32 cellular contexts compared by ENCODE assay signal in genomic region chr20:42895062-42895461, GRCh38.
"Had no signal": no experiment of that assay in that cellular context is flagged by ENCODE, and none has a peak within 500 bp of the region (broad histone marks: within the 10 kb centered on the region; RNA-seq: fewer than 3 reads in every experiment).

No MANE protein-coding gene starts in this region.

- H3K4me1 ChIP-seq: adrenal gland, foreskin keratinocyte, gastrocnemius medialis had no signal

- FAIRE-seq: bronchial epithelial cell, colon had no signal

- ATAC-seq: activated CD4-positive, alpha-beta T cell treated with anti-CD3 and anti-CD28 coated beads for 36 hours; activated CD8-positive, alpha-beta memory T cell treated with anti-CD3 and anti-CD28 coated beads, Interleukin-2, amount 10 ng/mL, durations not matched to agents 7 days and 5 days; activated CD8-positive, alpha-beta T cell treated with anti-CD3 and anti-CD28 coated beads, Interleukin-2, amount 10 ng/mL, durations not matched to agents 7 days and 5 days; activated naive CD8-positive, alpha-beta T cell treated with anti-CD3 and anti-CD28 coated beads, Interleukin-2, amount 50 U/mL, for 24 hours; effector memory CD8-positive, alpha-beta T cell; foreskin keratinocyte; gastrocnemius medialis; T-helper 17 cell had no signal

- H3K36me3 ChIP-seq: adrenal gland, esophagus muscularis mucosa, gastrocnemius medialis, heart right ventricle had no signal

- H3K27me3 ChIP-seq: adrenal gland, esophagus muscularis mucosa, foreskin keratinocyte, gastrocnemius medialis, heart right ventricle had no signal

- H3K9me3 ChIP-seq: adrenal gland, esophagus muscularis mucosa, gastrocnemius medialis had no signal

- H3K27ac ChIP-seq: adrenal gland, esophagus muscularis mucosa, foreskin keratinocyte, gastrocnemius medialis had no signal

- DNase-seq: activated CD4-positive, alpha-beta memory T cell treated with anti-CD3 and anti-CD28 coated beads for 36 hours; activated CD4-positive, alpha-beta T cell treated with anti-CD3 and anti-CD28 coated beads for 36 hours; activated CD4-positive, alpha-beta T cell treated with anti-CD3 and anti-CD28 coated beads, Interleukin-2, amount 10 ng/mL, durations not matched to agents 24 days and 14 days; activated CD4-positive, CD25-positive, alpha-beta regulatory T cell; activated CD4-positive, CD25-positive, alpha-beta regulatory T cell treated with anti-CD3 and anti-CD28 coated beads, Interleukin-2, amount 50 U/mL, for 72 hours; activated CD8-positive, alpha-beta memory T cell treated with anti-CD3 and anti-CD28 coated beads, Interleukin-2, amount 10 ng/mL, durations not matched to agents 7 days and 5 days; activated CD8-positive, alpha-beta memory T cell treated with anti-CD3 and anti-CD28 coated beads, Interleukin-2, amount 50 U/mL, for 4 hours; activated CD8-positive, alpha-beta T cell treated with anti-CD3 and anti-CD28 coated beads, Interleukin-2, amount 10 ng/mL, durations not matched to agents 7 days and 5 days; activated effector memory CD4-positive, alpha-beta T cell treated with anti-CD3 and anti-CD28 coated beads, Interleukin-2, amount 50 U/mL, for 16 hours; activated naive CD4-positive, alpha-beta T cell treated with anti-CD3 and anti-CD28 coated beads for 36 hours; activated naive CD8-positive, alpha-beta T cell treated with anti-CD3 and anti-CD28 coated beads for 36 hours; activated naive CD8-positive, alpha-beta T cell treated with anti-CD3 and anti-CD28 coated beads, Interleukin-2, amount 50 U/mL, for 24 hours; activated T-cell treated with anti-CD3 and anti-CD28 coated beads, Interleukin-2, amount 50 U/mL, for 1 hour; activated T-cell treated with anti-CD3 and anti-CD28 coated beads, Interleukin-2, amount 50 U/mL, for 48 hours; amygdala; aorta; caudate nucleus; cortex of kidney; dermis blood vessel endothelial cell; effector CD4-positive, alpha-beta T cell; effector memory CD8-positive, alpha-beta T cell; erythroblast; foreskin keratinocyte; gastrocnemius medialis; heart right ventricle; hippocampal formation; T-helper 17 cell; T1000 had no signal

- H3K4me3 ChIP-seq: adrenal gland, esophagus muscularis mucosa, gastrocnemius medialis, heart right ventricle had no signal
